7 cellular contexts compared by ENCODE assay signal in genomic region chr14:39426605-39427004, GRCh38. TPM values are rescaled to one million over a fixed set of nuclear protein-coding genes. Genes with fewer than 3 reads are reported as not detected.
DNase-seq lines count a peak whose midpoint lies in the region; ATAC-seq and TF ChIP-seq lines count a peak whose summit lies in the region.

No MANE protein-coding gene starts in this region.

- H3K4me3 Mint-ChIP-seq in T-helper 2 cell treated with Interferon-gamma antibody and Interleukin-4, amounts not matched to agents 5 μg/mL and 100 μg/mL, for 36 hours, result peak overlapping the region; percentile 44
- no peak overlapping the region for H3K4me3 Mint-ChIP-seq in nephron progenitor cell

- no peaks in the 10 kb centered on the region for H3K9me3 Mint-ChIP-seq in T-helper 2 cell treated with Interferon-gamma antibody and Interleukin-4, amounts not matched to agents 5 μg/mL and 100 μg/mL, for 36 hours
- H3K9me3 Mint-ChIP-seq in nephron progenitor cell, result no peaks in the 10 kb centered on the region

- no peak overlapping the region for H3K27ac Mint-ChIP-seq in T-helper 2 cell treated with Interferon-gamma antibody and Interleukin-4, amounts not matched to agents 5 μg/mL and 100 μg/mL, for 36 hours
- no peak overlapping the region for H3K27ac Mint-ChIP-seq in nephron progenitor cell

- ATAC-seq in left lobe of liver, result peak; percentile 67

- DNase-seq in DMS 273 (lab: John Stamatoyannopoulos, UW; ENCODE audit: unreplicated experiment), result peak; percentile 49
- peak; percentile 63 for DNase-seq in HT1080 (ENCODE audit: low read depth)
- no peak for DNase-seq in T-helper 2 cell treated with Interferon-gamma antibody and Interleukin-4, amounts not matched to agents 5 μg/mL and 100 μg/mL, for 36 hours (ENCODE audit: low spot score)
- DNase-seq in left lobe of liver (ENCODE audit: low spot score), result no peak
- DNase-seq in nephron progenitor cell, result no peak
- no peak for DNase-seq in T-helper 9 cell
- no peak for DNase-seq in middle frontal gyrus (ENCODE audit: extremely low spot score, low spot score)

- H3K36me3 Mint-ChIP-seq in T-helper 2 cell treated with Interferon-gamma antibody and Interleukin-4, amounts not matched to agents 5 μg/mL and 100 μg/mL, for 36 hours (ENCODE audit: low read depth), result peaks cover 11% of the 10 kb centered on the region
- H3K36me3 Mint-ChIP-seq in nephron progenitor cell (ENCODE audit: low read depth), result peaks cover 4% of the 10 kb centered on the region

- no peak for TF ChIP-seq CTCF in nephron progenitor cell (IDR thresholded peaks at IDR 0.05)

- H3K27me3 Mint-ChIP-seq in T-helper 2 cell treated with Interferon-gamma antibody and Interleukin-4, amounts not matched to agents 5 μg/mL and 100 μg/mL, for 36 hours (ENCODE audit: low read depth), result no peaks in the 10 kb centered on the region
- no peaks in the 10 kb centered on the region for H3K27me3 Mint-ChIP-seq in nephron progenitor cell (ENCODE audit: low read depth, poor library complexity)

- H3K4me1 Mint-ChIP-seq in T-helper 2 cell treated with Interferon-gamma antibody and Interleukin-4, amounts not matched to agents 5 μg/mL and 100 μg/mL, for 36 hours (ENCODE audit: low read depth), result peaks cover 51% of the 10 kb centered on the region
- H3K4me1 Mint-ChIP-seq in nephron progenitor cell, result peaks cover 25% of the 10 kb centered on the region

RNA-seq across cellular contexts. Expression of gene FBXO33, which starts 5.6 kb away (rescaled TPM):
- total RNA-seq in HT1080 (2014; rRNA removed; shearing (Covaris generic)), result 16.0 and 18.7 TPM in 2 replicates
- 11.7 and 12.5 TPM in 2 replicates for polyA plus RNA-seq in HT1080 (2015; cell fraction: cytosol; rRNA removed)
- 16.5 and 16.7 TPM in 2 replicates for polyA plus RNA-seq in HT1080 (2015; cell fraction: nucleus; rRNA removed)
- total RNA-seq in left lobe of liver, result 5.4 TPM

Comparison
In these comparisons a context has a peak if more than half of its experiments do, and no peak if none do; other contexts are left out.
1. DNase-seq: peak in DMS 273 (single experiment) and HT1080 (single experiment); none in T-helper 2 cell treated with Interferon-gamma antibody and Interleukin-4, amounts not matched to agents 5 μg/mL and 100 μg/mL, for 36 hours (single experiment), left lobe of liver (single experiment), nephron progenitor cell (single experiment), T-helper 9 cell (single experiment) and middle frontal gyrus (single experiment).